In the genomic region with DNA sequence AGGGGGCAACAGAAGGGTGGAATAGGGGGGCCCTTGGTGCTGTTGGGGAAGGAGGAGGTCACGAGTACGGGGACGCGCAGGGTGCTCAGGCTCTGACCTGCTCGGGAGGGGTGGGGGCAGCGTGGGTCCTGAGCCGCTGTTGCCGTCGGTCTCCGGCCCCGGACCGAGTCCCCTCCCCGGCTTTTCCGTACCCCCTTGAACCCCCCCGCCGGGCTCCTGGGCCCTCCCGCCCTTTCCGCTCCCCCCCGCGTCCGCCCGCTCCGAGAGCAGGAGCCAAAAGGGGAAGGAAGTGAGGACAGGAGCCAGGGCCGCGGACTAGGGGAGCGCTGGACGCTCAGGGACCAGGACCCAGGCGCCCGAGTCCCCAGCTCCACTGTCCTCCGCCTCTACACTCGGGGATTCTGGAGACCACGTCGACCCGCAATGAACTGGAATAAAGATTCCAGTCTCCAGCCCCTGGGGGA, we compare ENCODE assay signal across 8 cellular contexts. TPM values are rescaled to one million over a fixed set of nuclear protein-coding genes. Genes with fewer than 3 reads are reported as not detected.
DNase-seq lines count a peak whose midpoint lies in the region; ATAC-seq and TF ChIP-seq lines count a peak whose summit lies in the region.

A gene with protein sequence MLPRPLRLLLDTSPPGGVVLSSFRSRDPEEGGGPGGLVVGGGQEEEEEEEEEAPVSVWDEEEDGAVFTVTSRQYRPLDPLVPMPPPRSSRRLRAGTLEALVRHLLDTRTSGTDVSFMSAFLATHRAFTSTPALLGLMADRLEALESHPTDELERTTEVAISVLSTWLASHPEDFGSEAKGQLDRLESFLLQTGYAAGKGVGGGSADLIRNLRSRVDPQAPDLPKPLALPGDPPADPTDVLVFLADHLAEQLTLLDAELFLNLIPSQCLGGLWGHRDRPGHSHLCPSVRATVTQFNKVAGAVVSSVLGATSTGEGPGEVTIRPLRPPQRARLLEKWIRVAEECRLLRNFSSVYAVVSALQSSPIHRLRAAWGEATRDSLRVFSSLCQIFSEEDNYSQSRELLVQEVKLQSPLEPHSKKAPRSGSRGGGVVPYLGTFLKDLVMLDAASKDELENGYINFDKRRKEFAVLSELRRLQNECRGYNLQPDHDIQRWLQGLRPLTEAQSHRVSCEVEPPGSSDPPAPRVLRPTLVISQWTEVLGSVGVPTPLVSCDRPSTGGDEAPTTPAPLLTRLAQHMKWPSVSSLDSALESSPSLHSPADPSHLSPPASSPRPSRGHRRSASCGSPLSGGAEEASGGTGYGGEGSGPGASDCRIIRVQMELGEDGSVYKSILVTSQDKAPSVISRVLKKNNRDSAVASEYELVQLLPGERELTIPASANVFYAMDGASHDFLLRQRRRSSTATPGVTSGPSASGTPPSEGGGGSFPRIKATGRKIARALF (minus strand): TSS at position 170 of the 464 bp plus-strand sequence. CDS start 332 bp downstream, outside the sequence.

- H3K27me3 Mint-ChIP-seq in activated naive CD4-positive, alpha-beta T cell treated with anti-CD3 and anti-CD28 coated beads, Interleukin-2, amount 10 ng/mL, durations not matched to agents 7 days and 5 days: peaks cover 11% of the 10 kb centered on the region
- H3K27me3 Mint-ChIP-seq in neural crest cell (ENCODE audit: low read depth): no peaks in the 10 kb centered on the region

- TF ChIP-seq CTCF in OCI-LY3 (IDR thresholded peaks at IDR 0.05; ENCODE audit: low read depth, low read length) (no peak), neural crest cell (conservative IDR thresholded peaks at IDR 0.05) (no peak), uterus (IDR thresholded peaks at IDR 0.05) (no peak)

- H3K4me3 Mint-ChIP-seq in activated naive CD4-positive, alpha-beta T cell treated with anti-CD3 and anti-CD28 coated beads, Interleukin-2, amount 10 ng/mL, durations not matched to agents 7 days and 5 days: peak within 1 kb of the TSS; percentile 89
- peak within 1 kb of the TSS; percentile 99 for H3K4me3 Mint-ChIP-seq in neural crest cell

- H3K27ac Mint-ChIP-seq in activated naive CD4-positive, alpha-beta T cell treated with anti-CD3 and anti-CD28 coated beads, Interleukin-2, amount 10 ng/mL, durations not matched to agents 7 days and 5 days: peak within 1 kb of the TSS; percentile 100
- H3K27ac Mint-ChIP-seq in neural crest cell (ENCODE audit: unreplicated experiment): peak within 1 kb of the TSS; percentile 99

- peak within 1 kb of the TSS; percentile 98 for H3K27ac ChIP-seq in OCI-LY3 (ENCODE audit: low read length)
- H3K27ac ChIP-seq in uterus: peak within 1 kb of the TSS; percentile 95

- H3K4me1 ChIP-seq in OCI-LY3 (ENCODE audit: low read length) (peaks cover 16% of the 10 kb centered on the region), uterus (peaks cover 0 to 7% of the 10 kb centered on the region in 2 donors)

- peaks cover 55% of the 10 kb centered on the region for H3K36me3 Mint-ChIP-seq in activated naive CD4-positive, alpha-beta T cell treated with anti-CD3 and anti-CD28 coated beads, Interleukin-2, amount 10 ng/mL, durations not matched to agents 7 days and 5 days
- H3K36me3 Mint-ChIP-seq in neural crest cell (ENCODE audit: low read depth): no peaks in the 10 kb centered on the region

- H3K9me3 ChIP-seq in OCI-LY3 (ENCODE audit: insufficient read depth, low read length) (no peaks in the 10 kb centered on the region), uterus (no peaks in the 10 kb centered on the region)

- peaks cover 4% of the 10 kb centered on the region; the same call in 1 of the 2 replicates for H3K79me2 ChIP-seq in OCI-LY3 (ENCODE audit: low read length)

- H3K9me3 Mint-ChIP-seq in activated naive CD4-positive, alpha-beta T cell treated with anti-CD3 and anti-CD28 coated beads, Interleukin-2, amount 10 ng/mL, durations not matched to agents 7 days and 5 days: no peaks in the 10 kb centered on the region
- no peaks in the 10 kb centered on the region for H3K9me3 Mint-ChIP-seq in neural crest cell

- intact Hi-C loops in uterus (cut with DNase I; ENCODE audit: low total_unique reads): loop anchor here (10.0 kb wide), 2 partner anchors 94 to 126 kb away; a partner anchor contains a TSS

- H3K27me3 ChIP-seq in OCI-LY3 (ENCODE audit: low read depth, low read length): no peaks in the 10 kb centered on the region
- H3K27me3 ChIP-seq in uterus: no peaks in the 10 kb centered on the region

- peak within 1 kb of the TSS; percentile 95 for H3K9ac ChIP-seq in OCI-LY3 (ENCODE audit: low read length)

- H2AFZ ChIP-seq in OCI-LY3 (ENCODE audit: low read depth, low read length): no peak within 1 kb of the TSS

- TF ChIP-seq POLR2A in uterus (IDR thresholded peaks at IDR 0.05): no peak

- CTCF ChIA-PET in activated naive CD4-positive, alpha-beta T cell treated with anti-CD3 and anti-CD28 coated beads, Interleukin-2, amount 10 ng/mL, durations not matched to agents 7 days and 5 days (lab: Charles Lee): interaction anchor here (0.7 to 3.3 kb wide), 6 partner anchors 10 to 46 kb away, joined by 3 to 32 read pairs (median 8); a partner anchor contains a TSS

- DNase-seq in stimulated activated CD4-positive, alpha-beta T cell treated with anti-CD3 and anti-CD28 coated beads, Interleukin-12 subunit alpha, Interleukin-12 subunit beta, amount 100 ng/mL, for 4 hours: peak; percentile 61
- no peak for DNase-seq in stimulated activated CD4-positive, alpha-beta T cell treated with anti-CD3 and anti-CD28 coated beads, Interleukin-2, amount 100 ng/mL, for 48 hours
- peak; percentile 84 for DNase-seq in activated naive CD4-positive, alpha-beta T cell treated with anti-CD3 and anti-CD28 coated beads, Interleukin-2, amount 10 ng/mL, durations not matched to agents 7 days and 5 days
- DNase-seq in germinal center (ENCODE audit: low spot score) (peak; percentile 62), neural crest cell (ENCODE audit: low read depth, low spot score) (no peak), uterus (peak; percentile 84)

- ATAC-seq in HG03039 (IDR thresholded peaks at IDR 0.05; ENCODE audit: unreplicated experiment): peak; percentile 26

- H3K4me3 ChIP-seq in OCI-LY3 (ENCODE audit: low read length): peak within 1 kb of the TSS; percentile 99
- H3K4me3 ChIP-seq in uterus: peak within 1 kb of the TSS; percentile 55 to 66

- H3K4me1 Mint-ChIP-seq in activated naive CD4-positive, alpha-beta T cell treated with anti-CD3 and anti-CD28 coated beads, Interleukin-2, amount 10 ng/mL, durations not matched to agents 7 days and 5 days: peaks cover 50% of the 10 kb centered on the region
- peaks cover 39% of the 10 kb centered on the region for H3K4me1 Mint-ChIP-seq in neural crest cell

- H3K36me3 ChIP-seq in OCI-LY3 (replicated peaks; ENCODE audit: low read depth, low read length) (peaks cover 13% of the 10 kb centered on the region), uterus (no peaks in the 10 kb centered on the region)

- peak within 1 kb of the TSS; percentile 100 for H3K4me2 ChIP-seq in OCI-LY3 (ENCODE audit: low read length)

- H4K20me1 ChIP-seq in OCI-LY3 (ENCODE audit: insufficient read depth, low read length): no peaks in the 10 kb centered on the region

RNA-seq across cellular contexts. Expression of the gene that starts here (rescaled TPM):
- 51.9 and 56.0 TPM in 2 replicates for total RNA-seq in neural crest cell
- total RNA-seq in uterus: 100 to 1,000 TPM in 1 of 4 donors, 10 to 100 TPM in 3; 34.4 to 118 (median 36.0) TPM

Comparison
In these comparisons a context has a peak if more than half of its experiments do, and no peak if none do; other contexts are left out.
1. DNase-seq: peak in stimulated activated CD4-positive, alpha-beta T cell treated with anti-CD3 and anti-CD28 coated beads, Interleukin-12 subunit alpha, Interleukin-12 subunit beta, amount 100 ng/mL, for 4 hours (single experiment), activated naive CD4-positive, alpha-beta T cell treated with anti-CD3 and anti-CD28 coated beads, Interleukin-2, amount 10 ng/mL, durations not matched to agents 7 days and 5 days (single experiment), germinal center (single experiment) and uterus (2 of 2); none in stimulated activated CD4-positive, alpha-beta T cell treated with anti-CD3 and anti-CD28 coated beads, Interleukin-2, amount 100 ng/mL, for 48 hours (0 of 2) and neural crest cell (single experiment).